In genomic region chr11:795638-796564, GRCh38 we compare ENCODE assay signal across 8 cellular contexts. TPM values are rescaled to one million over a fixed set of nuclear protein-coding genes. Genes with fewer than 3 reads are reported as not detected.
DNase-seq lines count a peak whose midpoint lies in the region; ATAC-seq and TF ChIP-seq lines count a peak whose summit lies in the region.

No MANE protein-coding gene starts in this region.

- no peaks in the 10 kb centered on the region for H3K36me3 ChIP-seq in mammary epithelial cell (ENCODE audit: insufficient read depth, low read length)

- in situ Hi-C loops in mammary epithelial cell (cut with MboI; ENCODE audit: low sequenced_read_pairs in 2 of 2) = no loop called here

- H3K4me2 ChIP-seq in mammary epithelial cell (ENCODE audit: insufficient read depth, low read depth, low read length) = peak overlapping the region; percentile 100

- peak; percentile 31 for ATAC-seq in GM19023 (IDR thresholded peaks at IDR 0.05; ENCODE audit: unreplicated experiment)
- peak; percentile 53 for ATAC-seq in left colon
- ATAC-seq in GM21367 (IDR thresholded peaks at IDR 0.05; ENCODE audit: unreplicated experiment) = no peak

- peak; percentile 49 to 86 for DNase-seq in NCI-H187 (lab: John Stamatoyannopoulos, UW)
- DNase-seq in mammary epithelial cell = peak; percentile 72
- peak; percentile 76 to 85 for DNase-seq in left colon
- peak; percentile 85 to 86 for DNase-seq in stimulated activated CD4-positive, alpha-beta T cell treated with anti-CD3 and anti-CD28 coated beads, Interleukin-2, amount 100 ng/mL, for 24 hours

- CTCF ChIA-PET in mammary epithelial cell (lab: Charles Lee; ENCODE audit: low non-redundant PET) = interaction anchor here (1.1 kb wide), 1 partner anchor 12 kb away, joined by 3 read pairs; no protein-coding TSS in a partner anchor

- H3K27me3 ChIP-seq in mammary epithelial cell (ENCODE audit: insufficient read depth, low read length) = no peaks in the 10 kb centered on the region

- peak overlapping the region; percentile 82 for H3K27ac ChIP-seq in 22Rv1
- H3K27ac ChIP-seq in mammary epithelial cell (ENCODE audit: insufficient read depth, low read depth, low read length) = peak overlapping the region; percentile 47

- intact Hi-C loops in mammary epithelial cell (cut with micrococcal nuclease) (loop anchor here (2.0 to 10.0 kb wide), 4 partner anchors 39 to 256 kb away; partner anchors contain the start of genes LMNTD2 and RASSF7), left colon (cut with DNase I, micrococcal nuclease) (no loop called here)

- no peaks in the 10 kb centered on the region for H3K9me3 ChIP-seq in mammary epithelial cell (replicated peaks; ENCODE audit: insufficient read depth, low read length)

- peak overlapping the region; percentile 46 for H3K9ac ChIP-seq in mammary epithelial cell (ENCODE audit: insufficient read depth, low read length)

- H3K4me1 ChIP-seq in mammary epithelial cell (ENCODE audit: insufficient read depth, low read length) = peaks cover 23% of the 10 kb centered on the region

- WGBS in mammary epithelial cell (ENCODE audit: low coverage, missing lambda C conversion rate) = 0% methylated on average over 3 of the region's 25 CpGs

- H3K79me2 ChIP-seq in mammary epithelial cell (ENCODE audit: insufficient read depth, low read length) = peaks cover 14% of the 10 kb centered on the region

- H2AFZ ChIP-seq in mammary epithelial cell (ENCODE audit: low read depth, low read length) = peak overlapping the region; percentile 57

- dilution Hi-C loops in mammary epithelial cell (cut with HindIII; ENCODE audit: low sequenced_read_pairs) = no loop called here

- H3K4me3 ChIP-seq in WI38 (ENCODE audit: low read depth, low read length) (peak overlapping the region; percentile 79), mammary epithelial cell (replicated peaks in 1 of 3; ENCODE audit: insufficient read depth in 1 of 3, low read depth in 2 of 3, low read length in 3 of 3) (peak overlapping the region; percentile 58 to 93 (median 88))

- no peak for TF ChIP-seq CTCF in 22Rv1 (IDR thresholded peaks at IDR 0.05)
- no peak for TF ChIP-seq CTCF in WI38 (IDR thresholded peaks at IDR 0.05; ENCODE audit: low read depth, low read length)
- no peak for TF ChIP-seq CTCF in mammary epithelial cell (conservative IDR thresholded peaks at IDR 0.05 in 1 of 2, IDR thresholded peaks at IDR 0.05 in 1 of 2; ENCODE audit: extremely low read depth in 1 of 2, insufficient read depth in 1 of 2, low read depth in 1 of 2, low read length in 2 of 2)

- BruUV-seq in mammary epithelial cell (replicated peaks; lab: Mats Ljungman, UMichigan) = no TSS peak

- H4K20me1 ChIP-seq in mammary epithelial cell (ENCODE audit: insufficient read depth, low read length) = peaks cover 2% of the 10 kb centered on the region

RNA-seq across cellular contexts. Expression of gene SLC25A22, which starts 2.2 kb away (rescaled TPM):
- 10 to 100 TPM in 1 of 2 donors, 1 to 10 TPM in 1; 7.3 to 29.5 TPM for total RNA-seq in mammary epithelial cell
- polyA plus RNA-seq in mammary epithelial cell = 19.4 TPM
- polyA minus RNA-seq in mammary epithelial cell = 11.3 TPM
- 10 to 100 TPM; 16.0 to 16.8 TPM for total RNA-seq in left colon

RNA-seq across cellular contexts. Expression of gene CEND1, which starts 6.0 kb away (rescaled TPM):
- total RNA-seq in mammary epithelial cell (not detected), left colon (under 1 TPM in 1 of 2 donors, not detected in 1; 0.36 TPM)
- not detected for polyA plus RNA-seq in mammary epithelial cell
- polyA minus RNA-seq in mammary epithelial cell = not detected

RNA-seq across cellular contexts. Expression of gene PIDD1, which starts 9.1 kb away (rescaled TPM):
- total RNA-seq in mammary epithelial cell = 10 to 100 TPM in 1 of 2 donors, 1 to 10 TPM in 1; 4.5 to 19.2 TPM
- polyA plus RNA-seq in mammary epithelial cell = 9.3 TPM
- 1.8 TPM for polyA minus RNA-seq in mammary epithelial cell
- 10 to 100 TPM; 20.0 to 25.8 TPM for total RNA-seq in left colon

RNA-seq across cellular contexts. Expression of gene RPLP2, which starts 13.9 kb away (rescaled TPM):
- total RNA-seq in mammary epithelial cell = 1,000 to 10,000 TPM in 1 of 2 donors, 100 to 1,000 TPM in 1; 135 to 1,487 TPM
- polyA plus RNA-seq in mammary epithelial cell = 1,296 TPM
- 737 TPM for polyA minus RNA-seq in mammary epithelial cell
- total RNA-seq in left colon = 1,000 to 10,000 TPM; 1,811 to 1,846 TPM

RNA-seq across cellular contexts. Expression of gene GATD1, which starts 18.6 kb away (rescaled TPM):
- total RNA-seq in mammary epithelial cell (10 to 100 TPM; 47.0 to 78.2 TPM), left colon (10 to 100 TPM; 49.2 to 60.2 TPM)
- polyA plus RNA-seq in mammary epithelial cell = 29.6 TPM
- polyA minus RNA-seq in mammary epithelial cell = 39.8 TPM
